In genomic region chr17:56960596-56961538, GRCh38 we compare ENCODE assay signal across 8 cellular contexts. TPM values are rescaled to one million over a fixed set of nuclear protein-coding genes. Genes with fewer than 3 reads are reported as not detected.
DNase-seq lines count a peak whose midpoint lies in the region; ATAC-seq and TF ChIP-seq lines count a peak whose summit lies in the region.

Gene COIL, minus strand, starts transcription at chr17:56961050. Its CDS starts 31 bp downstream, at chr17:56961019.

- no peaks in the 10 kb centered on the region for H3K9me2 ChIP-seq in MM.1S (replicated peaks; ENCODE audit: insufficient read depth, low read length)

- peak; percentile 96 for DNase-seq in GM03348 (ENCODE audit: low spot score)
- DNase-seq in HCEC 1CT: peak; percentile 82
- peak; percentile 92 for DNase-seq in MM.1S
- peak; percentile 56 for DNase-seq in SIG-M5 (lab: John Stamatoyannopoulos, UW)
- DNase-seq in activated gamma-delta T cell treated with Interleukin-2 at 50 U/mL for 16 hours: peak; percentile 94
- DNase-seq in foreskin keratinocyte: peak; percentile 60 to 82
- DNase-seq in superior temporal gyrus (ENCODE audit: extremely low spot score): peak; percentile 95

- 0 out of 2 replicates have a peak, but pooled peaks cover 6% of the 10 kb centered on the region for H3K4me1 ChIP-seq in MM.1S (ENCODE audit: low read length)
- peaks cover 3% of the 10 kb centered on the region for H3K4me1 ChIP-seq in foreskin keratinocyte
- peaks cover 10% of the 10 kb centered on the region in 2 experiments for H3K4me1 ChIP-seq in neutrophil (ENCODE audit: control insufficient read depth in 1 of 2, insufficient read depth in 1 of 2, low read depth in 1 of 2, low read length in 1 of 2)

- H3F3A ChIP-seq in MM.1S (ENCODE audit: insufficient read depth, low read length): no peaks in the 10 kb centered on the region

- H3K4me3 ChIP-seq in MM.1S (ENCODE audit: low read length) (peak within 1 kb of the TSS; percentile 97), neutrophil (ENCODE audit: low read depth in 1 of 2, low read length in 1 of 2) (peak within 1 kb of the TSS; percentile 82 to 96)

- H3K36me3 ChIP-seq in MM.1S (replicated peaks; ENCODE audit: insufficient read depth, low read length) (no peaks in the 10 kb centered on the region), neutrophil (no peaks in the 10 kb centered on the region)

- no peaks in the 10 kb centered on the region for H4K20me1 ChIP-seq in MM.1S (ENCODE audit: insufficient read depth, low read length)

- H3K27me3 ChIP-seq in MM.1S (replicated peaks; ENCODE audit: insufficient read depth, low read length) (no peaks in the 10 kb centered on the region), foreskin keratinocyte (no peaks in the 10 kb centered on the region), neutrophil (no peaks in the 10 kb centered on the region)

- H3K4me2 ChIP-seq in MM.1S (ENCODE audit: low read depth, low read length): peak within 1 kb of the TSS; percentile 43

- peak within 1 kb of the TSS; percentile 97 for H3K9ac ChIP-seq in MM.1S (ENCODE audit: low read length)

- H3K9me3 ChIP-seq in MM.1S (replicated peaks; ENCODE audit: insufficient read depth, low read length) (no peaks in the 10 kb centered on the region), neutrophil (no peaks in the 10 kb centered on the region)

- TF ChIP-seq CTCF in MM.1S (IDR thresholded peaks at IDR 0.05; ENCODE audit: low read length) (peak; percentile 98), foreskin keratinocyte (conservative IDR thresholded peaks at IDR 0.05) (peak; percentile 99), neutrophil (IDR thresholded peaks at IDR 0.05) (peak; percentile 99)

- peak within 1 kb of the TSS; percentile 92 for H2AFZ ChIP-seq in MM.1S (ENCODE audit: low read length)

- ATAC-seq in foreskin keratinocyte: peak; percentile 97

- H3K27ac ChIP-seq in MM.1S (ENCODE audit: low read length) (peak within 1 kb of the TSS; percentile 85), foreskin keratinocyte (peak within 1 kb of the TSS; percentile 95), neutrophil (peak within 1 kb of the TSS; percentile 84)

- peaks cover 44% of the 10 kb centered on the region for H3K79me2 ChIP-seq in MM.1S (ENCODE audit: low read length)

RNA-seq across cellular contexts. Expression of gene COIL, which starts in this region (rescaled TPM):
- 18.6 and 19.9 TPM in 2 replicates for total RNA-seq in foreskin keratinocyte
- polyA plus RNA-seq in foreskin keratinocyte: 10.2 and 11.6 TPM in 2 replicates

Comparison
In these comparisons a context has a peak if more than half of its experiments do, and no peak if none do; other contexts are left out.
1. Peak in every context shown above with its lines: DNase-seq, ATAC-seq, H3K4me3 ChIP-seq and H3K27ac ChIP-seq.